Comparison of ENCODE assay signal across 19 cellular contexts in the genomic region with DNA sequence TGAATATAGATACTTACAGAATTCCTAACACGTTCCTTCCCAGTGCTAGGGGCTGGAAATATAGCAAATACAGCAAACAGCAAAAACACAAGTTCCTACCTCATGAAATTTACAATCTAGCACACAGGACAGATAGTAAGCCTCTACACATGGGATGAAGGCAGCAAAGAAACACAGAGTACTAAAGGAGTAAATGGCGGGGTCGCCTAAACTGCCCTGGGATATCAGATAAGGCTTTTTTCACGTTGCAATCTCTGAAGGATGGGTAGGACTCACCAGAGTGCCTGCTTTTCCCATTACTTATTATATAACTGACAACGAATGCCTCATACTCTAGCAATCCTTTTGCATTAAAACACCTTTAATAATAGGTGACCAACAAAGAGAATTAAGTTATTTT. TPM values are rescaled to one million over a fixed set of nuclear protein-coding genes. Genes with fewer than 3 reads are reported as not detected.
DNase-seq lines count a peak whose midpoint lies in the region; ATAC-seq, FAIRE-seq and TF ChIP-seq lines count a peak whose summit lies in the region.
"Had no signal": no experiment of that assay in that cellular context is flagged by ENCODE, and none has a peak within 500 bp of the region (broad histone marks: within the 10 kb centered on the region; RNA-seq: fewer than 3 reads in every experiment).

No MANE protein-coding gene starts in this region.

- TF ChIP-seq CTCF in cardiac muscle cell (IDR thresholded peaks at IDR 0.05; ENCODE audit: low read depth, low read length) (no peak), progenitor cell of endocrine pancreas (IDR thresholded peaks at IDR 0.05; ENCODE audit: unreplicated experiment) (no peak)

- H3K9me3 Mint-ChIP-seq in progenitor cell of endocrine pancreas (ENCODE audit: low read depth), result no peaks in the 10 kb centered on the region
- H3K9me3 Mint-ChIP-seq: CD4-positive, alpha-beta T cell; GM23338; IgD-negative memory B cell had no signal

- H3K4me1 Mint-ChIP-seq in progenitor cell of endocrine pancreas (ENCODE audit: low read depth), result no peaks in the 10 kb centered on the region
- H3K4me1 Mint-ChIP-seq: GM23338 had no signal

- no peaks in the 10 kb centered on the region for H3K27me3 Mint-ChIP-seq in progenitor cell of endocrine pancreas
- H3K27me3 Mint-ChIP-seq: CD4-positive, alpha-beta T cell; IgD-negative memory B cell had no signal

- DNase-seq in cardiac muscle cell (ENCODE audit: low read depth in 1 of 2, low spot score in 1 of 2) (no peak), left ventricle myocardium superior (no peak), progenitor cell of endocrine pancreas (ENCODE audit: low spot score, unreplicated experiment) (no peak), putamen (ENCODE audit: low spot score) (no peak)
- DNase-seq: AML-193; Caco-2; CD4-positive, alpha-beta T cell; GF-D8; HCEC 1CT had no signal

- H3K9me3 ChIP-seq in cardiac muscle cell (ENCODE audit: low read depth), result no peaks in the 10 kb centered on the region
- H3K9me3 ChIP-seq: Caco-2 had no signal

- H3K27ac Mint-ChIP-seq in progenitor cell of endocrine pancreas, result peak overlapping the region; percentile 45
- H3K27ac Mint-ChIP-seq: CD4-positive, alpha-beta T cell; GM23338; IgD-negative memory B cell had no signal

- intact Hi-C loops in left ventricle myocardium superior (cut with micrococcal nuclease), result no loop called here

- H3K27ac ChIP-seq in cardiac muscle cell, result peak overlapping the region; percentile 59
- H3K27ac ChIP-seq: C4-2B had no signal

- ATAC-seq in left ventricle myocardium superior, result peak; percentile 48
- ATAC-seq in HG03139 (IDR thresholded peaks at IDR 0.05; ENCODE audit: unreplicated experiment), result no peak
- no peak for ATAC-seq in HG03108 (IDR thresholded peaks at IDR 0.05; ENCODE audit: unreplicated experiment)
- ATAC-seq: GM23338, HepG2 had no signal

- H3K4me3 Mint-ChIP-seq in progenitor cell of endocrine pancreas (ENCODE audit: low read depth), result no peak overlapping the region
- H3K4me3 Mint-ChIP-seq: CD4-positive, alpha-beta T cell; GM23338; IgD-negative memory B cell had no signal

- H3K4me1 ChIP-seq in cardiac muscle cell (ENCODE audit: low read depth), result peaks cover 11% of the 10 kb centered on the region
- H3K4me1 ChIP-seq: Caco-2 had no signal

- H3K27me3 ChIP-seq in cardiac muscle cell, result no peaks in the 10 kb centered on the region

- peaks cover 2% of the 10 kb centered on the region for H3K36me3 Mint-ChIP-seq in progenitor cell of endocrine pancreas (ENCODE audit: insufficient read depth)
- H3K36me3 Mint-ChIP-seq: IgD-negative memory B cell had no signal

- no peak overlapping the region for H3K4me3 ChIP-seq in cardiac muscle cell
- H3K4me3 ChIP-seq: GM23338 had no signal

- peaks cover 9% of the 10 kb centered on the region for H3K36me3 ChIP-seq in cardiac muscle cell

- FAIRE-seq in G401.6 (lab: Jason Lieb, UNC), result peak; percentile 3
- FAIRE-seq: D721Med, HepG2 had no signal

RNA-seq across cellular contexts. Expression of a gene that starts 19.8 kb away (rescaled TPM):
- total RNA-seq in cardiac muscle cell (4.2 and 10.9 TPM in 2 replicates), left ventricle myocardium superior (13.6 TPM), progenitor cell of endocrine pancreas (24.3 and 24.5 TPM in 2 replicates)
- polyA plus RNA-seq in cardiac muscle cell, result 7.7 and 14.4 TPM in 2 replicates
- polyA plus RNA-seq: IgD-negative memory B cell had no signal

RNA-seq across cellular contexts. Expression of a gene that starts 57.1 kb away (rescaled TPM):
- total RNA-seq in cardiac muscle cell (not detected in 2 replicates), left ventricle myocardium superior (not detected), progenitor cell of endocrine pancreas (0.27 and 0.57 TPM in 2 replicates)
- not detected in 2 replicates for polyA plus RNA-seq in cardiac muscle cell
- total RNA-seq: CD4-positive, alpha-beta T cell; Daoy; GM23338 had no signal
- polyA plus RNA-seq: BJ, GM23338, IgD-negative memory B cell had no signal
